1 cellular context compared by ENCODE assay signal in genomic region chr15:71440479-71441071, GRCh38.
TF ChIP-seq lines count a peak whose summit lies in the region.

No MANE protein-coding gene starts in this region.

TF ChIP-seq in WTC11, 78 proteins besides CTCF, POLR2A, EP300 and RAD21 (continued from another document):
- no peak for TF ChIP-seq ATF6 (CRISPR knock-in tag; IDR thresholded peaks at IDR 0.05)
- TF ChIP-seq ETV6 (CRISPR knock-in tag; IDR thresholded peaks at IDR 0.05), result no peak
- no peak for TF ChIP-seq CREB1 (CRISPR knock-in tag; IDR thresholded peaks at IDR 0.05)
- TF ChIP-seq OVOL2 (CRISPR knock-in tag; IDR thresholded peaks at IDR 0.05; ENCODE audit: borderline replicate concordance), result no peak
- no peak for TF ChIP-seq ZNF121 (CRISPR knock-in tag; IDR thresholded peaks at IDR 0.05)
